In the genomic region with DNA sequence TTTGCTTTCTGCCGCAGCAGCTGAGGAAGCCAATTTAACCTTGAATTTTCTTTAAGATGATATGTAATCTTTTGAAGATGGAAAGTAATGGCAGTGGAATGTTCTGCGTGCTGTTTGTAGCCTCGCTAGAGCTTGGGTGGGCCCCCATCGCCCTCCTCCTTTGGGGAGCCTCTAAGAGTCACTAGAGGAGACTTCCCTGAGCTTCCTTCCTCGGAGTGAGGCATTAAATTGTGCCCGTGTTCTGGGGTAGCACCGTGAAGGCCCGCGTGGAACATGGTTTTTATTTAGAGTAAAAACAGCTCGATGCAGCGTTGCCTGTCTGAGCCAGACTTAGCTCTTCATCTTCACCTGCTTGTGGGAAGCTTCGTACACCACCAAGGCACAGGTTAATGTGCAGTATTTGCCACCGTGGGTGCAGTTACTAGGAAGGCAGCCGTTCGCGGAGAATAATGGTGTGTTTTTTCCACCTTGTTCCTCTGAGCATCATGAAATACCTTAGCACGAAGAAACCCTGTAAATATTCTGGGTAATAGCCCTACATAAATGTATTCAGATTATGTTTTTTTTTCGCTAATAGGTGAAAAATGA, we compare ENCODE assay signal across 18 cellular contexts. TPM values are rescaled to one million over a fixed set of nuclear protein-coding genes. Genes with fewer than 3 reads are reported as not detected.
DNase-seq lines count a peak whose midpoint lies in the region; ATAC-seq and TF ChIP-seq lines count a peak whose summit lies in the region.
"Had no signal": no experiment of that assay in that cellular context is flagged by ENCODE, and none has a peak within 500 bp of the region (broad histone marks: within the 10 kb centered on the region; RNA-seq: fewer than 3 reads in every experiment).

No MANE protein-coding gene starts in this region.

- no peak for ATAC-seq in stimulated activated naive CD8-positive, alpha-beta T cell treated with anti-CD3 and anti-CD28 coated beads, Interleukin-15, Interleukin-2, amounts not matched to agents 100 U/mL and 50 U/mL, for 24 hours
- ATAC-seq in activated CD8-positive, alpha-beta T cell treated with anti-CD3 and anti-CD28 coated beads for 36 hours = no peak
- ATAC-seq in effector memory CD8-positive, alpha-beta T cell (replicated peaks) = no peak
- ATAC-seq in GM21381 (IDR thresholded peaks at IDR 0.05; ENCODE audit: unreplicated experiment) (no peak), SK-N-SH treated with all-trans-retinoic acid at 6 μM for 48 hours (no peak), GM21360 (IDR thresholded peaks at IDR 0.05; ENCODE audit: unreplicated experiment) (no peak)
- ATAC-seq: foreskin keratinocyte; natural killer cell treated with Interleukin-12 subunit alpha and Interleukin-12 subunit beta and Interleukin-15 and Interleukin-18, amount 100 ng/mL, for 72 hours had no signal

- intact Hi-C loops in activated CD8-positive, alpha-beta T cell treated with anti-CD3 and anti-CD28 coated beads for 36 hours (cut with micrococcal nuclease) = no loop called here

- H3K27me3 Mint-ChIP-seq in stimulated activated naive CD8-positive, alpha-beta T cell treated with anti-CD3 and anti-CD28 coated beads, Interleukin-15, Interleukin-2, amounts not matched to agents 100 ng/mL and 50 ng/mL, for 24 hours = no peaks in the 10 kb centered on the region
- no peaks in the 10 kb centered on the region for H3K27me3 Mint-ChIP-seq in activated CD8-positive, alpha-beta T cell treated with anti-CD3 and anti-CD28 coated beads for 36 hours
- H3K27me3 Mint-ChIP-seq in effector memory CD8-positive, alpha-beta T cell = no peaks in the 10 kb centered on the region
- H3K27me3 Mint-ChIP-seq: memory B cell; natural killer cell treated with Interleukin-12 subunit alpha and Interleukin-12 subunit beta and Interleukin-15 and Interleukin-18, amount 100 ng/mL, for 72 hours had no signal

- DNase-seq in stimulated activated naive CD8-positive, alpha-beta T cell treated with anti-CD3 and anti-CD28 coated beads, Interleukin-15, Interleukin-2, amounts not matched to agents 100 U/mL and 50 U/mL, for 24 hours = no peak
- DNase-seq in activated CD8-positive, alpha-beta T cell treated with anti-CD3 and anti-CD28 coated beads for 36 hours = no peak
- DNase-seq in effector memory CD8-positive, alpha-beta T cell = no peak
- DNase-seq in GM13977 (ENCODE audit: low spot score) = no peak
- DNase-seq: foreskin keratinocyte; hypothalamus; Karpas-422; NCI-H1105 treated with DMSO at 0.1 percent for 48 hours; NCI-H526 treated with DMSO at 0.1 percent for 48 hours; SHP77 treated with DMSO at 0.1 percent for 48 hours; stimulated activated CD4-positive, alpha-beta T cell treated with anti-CD3 and anti-CD28 coated beads, Interleukin-2, amount 100 ng/mL, for 48 hours; T-helper 9 cell had no signal

- CTCF ChIA-PET in activated CD8-positive, alpha-beta T cell treated with anti-CD3 and anti-CD28 coated beads for 36 hours (lab: Charles Lee) = interaction anchor here (0.6 to 2.3 kb wide), 13 partner anchors 11 to 303 kb away, joined by 3 to 9 read pairs (median 3); no protein-coding TSS in a partner anchor

- no peaks in the 10 kb centered on the region for H3K9me3 Mint-ChIP-seq in stimulated activated naive CD8-positive, alpha-beta T cell treated with anti-CD3 and anti-CD28 coated beads, Interleukin-15, Interleukin-2, amounts not matched to agents 100 ng/mL and 50 ng/mL, for 24 hours
- H3K9me3 Mint-ChIP-seq in activated CD8-positive, alpha-beta T cell treated with anti-CD3 and anti-CD28 coated beads for 36 hours = no peaks in the 10 kb centered on the region
- no peaks in the 10 kb centered on the region for H3K9me3 Mint-ChIP-seq in effector memory CD8-positive, alpha-beta T cell
- H3K9me3 Mint-ChIP-seq: memory B cell; natural killer cell treated with Interleukin-12 subunit alpha and Interleukin-12 subunit beta and Interleukin-15 and Interleukin-18, amount 100 ng/mL, for 72 hours had no signal

- H3K27ac Mint-ChIP-seq in stimulated activated naive CD8-positive, alpha-beta T cell treated with anti-CD3 and anti-CD28 coated beads, Interleukin-15, Interleukin-2, amounts not matched to agents 100 ng/mL and 50 ng/mL, for 24 hours = peak overlapping the region; percentile 59
- H3K27ac Mint-ChIP-seq in activated CD8-positive, alpha-beta T cell treated with anti-CD3 and anti-CD28 coated beads for 36 hours = peak overlapping the region; percentile 87
- H3K27ac Mint-ChIP-seq in effector memory CD8-positive, alpha-beta T cell = peak overlapping the region; percentile 30 to 87

- peak overlapping the region; percentile 52 for H3K4me3 Mint-ChIP-seq in stimulated activated naive CD8-positive, alpha-beta T cell treated with anti-CD3 and anti-CD28 coated beads, Interleukin-15, Interleukin-2, amounts not matched to agents 100 ng/mL and 50 ng/mL, for 24 hours
- H3K4me3 Mint-ChIP-seq in activated CD8-positive, alpha-beta T cell treated with anti-CD3 and anti-CD28 coated beads for 36 hours = peak overlapping the region; percentile 60
- peak overlapping the region; percentile 57 to 68 for H3K4me3 Mint-ChIP-seq in effector memory CD8-positive, alpha-beta T cell
- H3K4me3 Mint-ChIP-seq: memory B cell; natural killer cell treated with Interleukin-12 subunit alpha and Interleukin-12 subunit beta and Interleukin-15 and Interleukin-18, amount 100 ng/mL, for 72 hours had no signal

- POLR2A ChIA-PET in activated CD8-positive, alpha-beta T cell treated with anti-CD3 and anti-CD28 coated beads for 36 hours (lab: Charles Lee) = interaction anchor here (0.8 to 2.4 kb wide), 8 partner anchors 10 to 301 kb away, joined by 3 to 11 read pairs (median 4); no protein-coding TSS in a partner anchor

- no peak for TF ChIP-seq CTCF in activated CD8-positive, alpha-beta T cell treated with anti-CD3 and anti-CD28 coated beads for 36 hours (IDR thresholded peaks at IDR 0.05)
- no peak for TF ChIP-seq CTCF in GM13977 (IDR thresholded peaks at IDR 0.05; ENCODE audit: extremely low read depth, insufficient read depth, missing control alignments)

- peaks cover 96% of the 10 kb centered on the region for H3K4me1 Mint-ChIP-seq in stimulated activated naive CD8-positive, alpha-beta T cell treated with anti-CD3 and anti-CD28 coated beads, Interleukin-15, Interleukin-2, amounts not matched to agents 100 ng/mL and 50 ng/mL, for 24 hours (ENCODE audit: low read depth)
- H3K4me1 Mint-ChIP-seq in activated CD8-positive, alpha-beta T cell treated with anti-CD3 and anti-CD28 coated beads for 36 hours (ENCODE audit: low read depth) = peaks cover 90% of the 10 kb centered on the region
- peaks cover 74 to 81% of the 10 kb centered on the region in 2 donors for H3K4me1 Mint-ChIP-seq in effector memory CD8-positive, alpha-beta T cell (ENCODE audit: low read depth in 2 of 2)

- in situ Hi-C loops in GM13977 (cut with MboI; ENCODE audit: low pct_unique_long_range_greater_than_20kb, low sequenced_read_pairs, unreplicated experiment) = no loop called here

- peaks cover 19% of the 10 kb centered on the region for H3K36me3 Mint-ChIP-seq in stimulated activated naive CD8-positive, alpha-beta T cell treated with anti-CD3 and anti-CD28 coated beads, Interleukin-15, Interleukin-2, amounts not matched to agents 100 ng/mL and 50 ng/mL, for 24 hours (ENCODE audit: low read depth)
- H3K36me3 Mint-ChIP-seq in activated CD8-positive, alpha-beta T cell treated with anti-CD3 and anti-CD28 coated beads for 36 hours (ENCODE audit: low read depth) = peaks cover 25% of the 10 kb centered on the region
- H3K36me3 Mint-ChIP-seq in effector memory CD8-positive, alpha-beta T cell (ENCODE audit: insufficient read depth) = peaks cover 18% of the 10 kb centered on the region
- H3K36me3 Mint-ChIP-seq: natural killer cell treated with Interleukin-12 subunit alpha and Interleukin-12 subunit beta and Interleukin-15 and Interleukin-18, amount 100 ng/mL, for 72 hours had no signal

TF ChIP-seq in SK-N-SH treated with all-trans-retinoic acid at 6 μM for 48 hours, 23 proteins besides CTCF, POLR2A, EP300 and RAD21:
- TF ChIP-seq TCF4 (CRISPR knock-in tag; IDR thresholded peaks at IDR 0.05; ENCODE audit: borderline replicate concordance) (no peak), ZFP3 (CRISPR knock-in tag; IDR thresholded peaks at IDR 0.05) (no peak), ESRRG (CRISPR knock-in tag; IDR thresholded peaks at IDR 0.05) (no peak), ISL1 (CRISPR knock-in tag; IDR thresholded peaks at IDR 0.05) (no peak), ARNTL (CRISPR knock-in tag; IDR thresholded peaks at IDR 0.05; ENCODE audit: borderline replicate concordance, low read depth) (no peak), ZFP30 (CRISPR knock-in tag; IDR thresholded peaks at IDR 0.05) (no peak)
- TF ChIP-seq, protein P1, sequence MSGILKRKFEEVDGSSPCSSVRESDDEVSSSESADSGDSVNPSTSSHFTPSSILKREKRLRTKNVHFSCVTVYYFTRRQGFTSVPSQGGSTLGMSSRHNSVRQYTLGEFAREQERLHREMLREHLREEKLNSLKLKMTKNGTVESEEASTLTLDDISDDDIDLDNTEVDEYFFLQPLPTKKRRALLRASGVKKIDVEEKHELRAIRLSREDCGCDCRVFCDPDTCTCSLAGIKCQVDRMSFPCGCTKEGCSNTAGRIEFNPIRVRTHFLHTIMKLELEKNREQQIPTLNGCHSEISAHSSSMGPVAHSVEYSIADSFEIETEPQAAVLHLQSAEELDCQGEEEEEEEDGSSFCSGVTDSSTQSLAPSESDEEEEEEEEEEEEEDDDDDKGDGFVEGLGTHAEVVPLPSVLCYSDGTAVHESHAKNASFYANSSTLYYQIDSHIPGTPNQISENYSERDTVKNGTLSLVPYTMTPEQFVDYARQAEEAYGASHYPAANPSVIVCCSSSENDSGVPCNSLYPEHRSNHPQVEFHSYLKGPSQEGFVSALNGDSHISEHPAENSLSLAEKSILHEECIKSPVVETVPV (CRISPR knock-in tag; IDR thresholded peaks at IDR 0.05) = no peak
- TF ChIP-seq, protein P2, sequence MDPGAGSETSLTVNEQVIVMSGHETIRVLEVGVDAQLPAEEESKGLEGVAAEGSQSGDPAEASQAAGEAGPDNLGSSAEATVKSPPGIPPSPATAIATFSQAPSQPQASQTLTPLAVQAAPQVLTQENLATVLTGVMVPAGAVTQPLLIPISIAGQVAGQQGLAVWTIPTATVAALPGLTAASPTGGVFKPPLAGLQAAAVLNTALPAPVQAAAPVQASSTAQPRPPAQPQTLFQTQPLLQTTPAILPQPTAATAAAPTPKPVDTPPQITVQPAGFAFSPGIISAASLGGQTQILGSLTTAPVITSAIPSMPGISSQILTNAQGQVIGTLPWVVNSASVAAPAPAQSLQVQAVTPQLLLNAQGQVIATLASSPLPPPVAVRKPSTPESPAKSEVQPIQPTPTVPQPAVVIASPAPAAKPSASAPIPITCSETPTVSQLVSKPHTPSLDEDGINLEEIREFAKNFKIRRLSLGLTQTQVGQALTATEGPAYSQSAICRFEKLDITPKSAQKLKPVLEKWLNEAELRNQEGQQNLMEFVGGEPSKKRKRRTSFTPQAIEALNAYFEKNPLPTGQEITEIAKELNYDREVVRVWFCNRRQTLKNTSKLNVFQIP (CRISPR knock-in tag; IDR thresholded peaks at IDR 0.05; ENCODE audit: borderline replicate concordance, low read depth) = no peak

RNA-seq across cellular contexts. Expression of a gene that starts 38.5 kb away (rescaled TPM):
- total RNA-seq in activated CD8-positive, alpha-beta T cell treated with anti-CD3 and anti-CD28 coated beads for 36 hours = 10 to 100 TPM; 68.3 to 69.7 TPM
